In the genomic region with DNA sequence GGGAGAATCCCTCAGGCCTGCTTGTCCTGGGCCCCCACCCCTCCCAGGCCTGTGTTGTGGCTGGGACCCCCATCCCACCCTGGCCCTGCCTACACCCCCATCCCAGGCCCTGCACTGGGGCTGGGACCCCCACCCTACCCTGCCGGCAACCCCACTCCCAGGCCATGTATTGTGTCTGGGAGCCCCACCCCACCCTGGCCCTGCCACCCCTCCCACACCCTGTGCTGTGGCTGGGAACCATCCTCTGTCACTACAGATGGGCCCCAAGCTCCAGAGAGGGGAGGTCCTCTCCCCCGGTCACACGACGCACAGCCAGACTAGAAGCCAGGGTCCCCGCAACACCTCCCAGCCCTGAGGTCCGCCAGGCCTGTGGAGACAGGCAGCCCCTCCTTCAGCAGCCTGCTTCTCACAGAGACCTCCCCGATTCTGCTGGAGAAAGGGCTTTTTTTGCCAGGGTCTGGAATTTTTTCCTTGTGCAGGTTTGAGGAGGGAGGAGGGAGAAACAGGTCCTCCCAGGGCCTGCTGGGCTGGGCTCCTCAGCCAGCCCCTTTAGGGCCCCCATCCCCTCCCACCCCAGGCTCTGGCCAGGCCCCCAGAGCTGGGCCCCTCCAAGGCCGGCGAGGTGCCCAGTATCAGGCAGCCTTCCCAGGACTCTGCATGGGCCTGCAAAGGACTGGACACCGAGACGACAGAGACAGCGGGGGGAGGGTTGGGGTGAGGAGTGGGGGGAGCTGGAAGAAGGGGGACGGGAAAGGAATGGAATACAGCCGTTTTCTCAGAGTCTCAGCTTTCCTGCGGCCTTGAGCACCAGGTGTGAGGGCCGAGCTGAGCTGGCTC, we compare ENCODE assay signal across 17 cellular contexts. TPM values are rescaled to one million over a fixed set of nuclear protein-coding genes. Genes with fewer than 3 reads are reported as not detected.
DNase-seq lines count a peak whose midpoint lies in the region; FAIRE-seq and TF ChIP-seq lines count a peak whose summit lies in the region.
"Had no signal": no experiment of that assay in that cellular context is flagged by ENCODE, and none has a peak within 500 bp of the region (broad histone marks: within the 10 kb centered on the region; RNA-seq: fewer than 3 reads in every experiment).

No MANE protein-coding gene starts in this region.

- intact Hi-C loops in kidney (cut with DNase I) (no loop called here), sigmoid colon (cut with DNase I) (no loop called here), OCI-LY7 (cut with micrococcal nuclease; ENCODE audit: unreplicated experiment) (no loop called here)

- H3K9me2 ChIP-seq in OCI-LY7 (ENCODE audit: insufficient read depth, low read length), result no peaks in the 10 kb centered on the region

- H3K79me2 ChIP-seq in OCI-LY7 (ENCODE audit: insufficient read depth, low read depth, low read length), result no peaks in the 10 kb centered on the region

- H3K9ac ChIP-seq in kidney (ENCODE audit: low read length in 2 of 2), result no peak overlapping the region

- H3K36me3 ChIP-seq in kidney (ENCODE audit: control insufficient read depth in 1 of 2, insufficient read depth in 2 of 2, low read length in 2 of 2) (no peaks in the 10 kb centered on the region), sigmoid colon (no peaks in the 10 kb centered on the region), OCI-LY7 (ENCODE audit: insufficient read depth, low read length) (no peaks in the 10 kb centered on the region)
- H3K36me3 ChIP-seq: upper lobe of left lung had no signal

- DNase-seq in activated CD4-positive, CD25-positive, alpha-beta regulatory T cell treated with anti-CD3 and anti-CD28 coated beads, Interleukin-2, amount 50 U/mL, for 72 hours, result peak; percentile 8
- no peak for DNase-seq in activated CD4-positive, CD25-positive, alpha-beta regulatory T cell (lab: John Stamatoyannopoulos, UW)
- peak; percentile 23 for DNase-seq in astrocyte of the hippocampus (ENCODE audit: low read depth, low spot score)
- DNase-seq in kidney, result peak; percentile 55
- peak; percentile 60 for DNase-seq in sigmoid colon
- DNase-seq in urothelium cell line (ENCODE audit: low spot score), result no peak
- DNase-seq in NCI-H69 (lab: John Stamatoyannopoulos, UW), result no peak
- no peak for DNase-seq in OCI-LY7 (ENCODE audit: low spot score)
- DNase-seq: 8988T; activated T-cell treated with anti-CD3 and anti-CD28 coated beads, Interleukin-2, amount 50 U/mL, for 4 hours; CD4-positive, CD25-positive, alpha-beta regulatory T cell; Karpas-422; NCI-H510A treated with DMSO at 0.1 percent for 48 hours had no signal

- H3K9me3 ChIP-seq in kidney (ENCODE audit: control insufficient read depth in 1 of 2, low read length in 2 of 2) (no peaks in the 10 kb centered on the region), sigmoid colon (no peaks in the 10 kb centered on the region), OCI-LY7 (ENCODE audit: low read length) (no peaks in the 10 kb centered on the region)
- H3K9me3 ChIP-seq: upper lobe of left lung had no signal

- WGBS in sigmoid colon, 2 donors, result 66 to 70% methylated on average over 16 of the region's 16 CpGs

- no TSS peak for BruUV-seq in OCI-LY7 (replicated peaks; lab: Mats Ljungman, UMichigan)

- peaks cover 0 to 10% (median 0%) of the 10 kb centered on the region in 3 donors for H3K27me3 ChIP-seq in sigmoid colon
- H3K27me3 ChIP-seq: upper lobe of left lung had no signal

- CTCF ChIA-PET in OCI-LY7 (lab: Charles Lee; ENCODE audit: unreplicated experiment), result no interaction called here

- no peak overlapping the region for H3K4me2 ChIP-seq in OCI-LY7 (ENCODE audit: low read length)

- H3K4me3 ChIP-seq in kidney (ENCODE audit: low read length in 2 of 2), result no peak overlapping the region
- no peak overlapping the region for H3K4me3 ChIP-seq in sigmoid colon
- no peak overlapping the region for H3K4me3 ChIP-seq in OCI-LY7 (ENCODE audit: low read depth, low read length, poor library complexity, severe bottlenecking)
- H3K4me3 ChIP-seq: GM12878, upper lobe of left lung had no signal

- FAIRE-seq in kidney (lab: Jason Lieb, UNC), result no peak
- no peak for FAIRE-seq in urothelium cell line (lab: Jason Lieb, UNC)
- FAIRE-seq: astrocyte, GM12878 had no signal

- H3K4me1 ChIP-seq in kidney (ENCODE audit: control insufficient read depth in 1 of 2, insufficient read depth in 1 of 2, low read depth in 1 of 2, low read length in 2 of 2), result no peaks in the 10 kb centered on the region
- H3K4me1 ChIP-seq in sigmoid colon, result no peaks in the 10 kb centered on the region
- H3K4me1 ChIP-seq in OCI-LY7 (ENCODE audit: insufficient read depth, low read length, poor library complexity, severe bottlenecking), result no peaks in the 10 kb centered on the region
- H3K4me1 ChIP-seq: upper lobe of left lung had no signal

- TF ChIP-seq POLR2A in sigmoid colon (IDR thresholded peaks at IDR 0.05), result no peak

- TF ChIP-seq CTCF in kidney (IDR thresholded peaks at IDR 0.05; ENCODE audit: borderline replicate concordance, extremely low read depth, insufficient read depth) (no peak), sigmoid colon (IDR thresholded peaks at IDR 0.05) (no peak), OCI-LY7 (conservative IDR thresholded peaks at IDR 0.05; ENCODE audit: low read length) (no peak)

- H4K20me1 ChIP-seq in OCI-LY7 (ENCODE audit: insufficient read depth, low read length), result no peaks in the 10 kb centered on the region

- POLR2A ChIA-PET in OCI-LY7 (lab: Charles Lee), result no interaction called here

- no peak for TF ChIP-seq EP300 in sigmoid colon (IDR thresholded peaks at IDR 0.05)

- H3K27ac ChIP-seq in kidney (ENCODE audit: low read depth in 2 of 2, low read length in 2 of 2) (no peak overlapping the region), sigmoid colon (no peak overlapping the region), OCI-LY7 (ENCODE audit: low read depth, low read length, poor library complexity, severe bottlenecking) (no peak overlapping the region)
- H3K27ac ChIP-seq: HL-60, upper lobe of left lung had no signal

- H2AFZ ChIP-seq in OCI-LY7 (ENCODE audit: low read length), result no peak overlapping the region

RNA-seq across cellular contexts. Expression of a gene that starts 28.0 kb away (rescaled TPM):
- total RNA-seq in kidney, result 0.54 TPM
- polyA plus RNA-seq in kidney (ENCODE audit: insufficient read depth, low read depth, low replicate concordance), result 0.58 TPM
- total RNA-seq in sigmoid colon, result 1 to 10 TPM; 1.3 to 9.7 (median 7.6) TPM
- 1 to 10 TPM in 1 of 3 donors, under 1 TPM in 2; under 0.01 to 4.4 (median under 0.01) TPM for polyA plus RNA-seq in sigmoid colon
- not detected in 2 replicates for total RNA-seq in OCI-LY7 (2014; rRNA removed; shearing (Covaris generic))
- not detected in 2 replicates for total RNA-seq in OCI-LY7 (2022)
- total RNA-seq: CD4-positive, CD25-positive, alpha-beta regulatory T cell had no signal
- polyA plus RNA-seq: CD4-positive, CD25-positive, alpha-beta regulatory T cell had no signal

Comparison
In these comparisons a context has a peak if more than half of its experiments do, and no peak if none do; other contexts are left out.
1. DNase-seq: peak in activated CD4-positive, CD25-positive, alpha-beta regulatory T cell treated with anti-CD3 and anti-CD28 coated beads, Interleukin-2, amount 50 U/mL, for 72 hours (single experiment), astrocyte of the hippocampus (single experiment), kidney (single experiment) and sigmoid colon (single experiment); none in activated CD4-positive, CD25-positive, alpha-beta regulatory T cell (0 of 4), urothelium cell line (single experiment), NCI-H69 (single experiment) and OCI-LY7 (single experiment).